In genomic region chr15:61198722-61199121, GRCh38 we compare ENCODE assay signal across 25 cellular contexts. TPM values are rescaled to one million over a fixed set of nuclear protein-coding genes. Genes with fewer than 3 reads are reported as not detected.
DNase-seq lines count a peak whose midpoint lies in the region; ATAC-seq and TF ChIP-seq lines count a peak whose summit lies in the region.
"Had no signal": no experiment of that assay in that cellular context is flagged by ENCODE, and none has a peak within 500 bp of the region (broad histone marks: within the 10 kb centered on the region; RNA-seq: fewer than 3 reads in every experiment).

No MANE protein-coding gene starts in this region.

- no peak overlapping the region for H3K4me3 Mint-ChIP-seq in GM23338
- no peak overlapping the region for H3K4me3 Mint-ChIP-seq in osteocyte (ENCODE audit: unreplicated experiment)
- no peak overlapping the region for H3K4me3 Mint-ChIP-seq in natural killer cell
- no peak overlapping the region for H3K4me3 Mint-ChIP-seq in mesothelial cell of epicardium
- H3K4me3 Mint-ChIP-seq: CD14-positive monocyte; CD8-positive, alpha-beta memory T cell; H9 had no signal

- H3K27ac ChIP-seq in GM23338 (ENCODE audit: low read depth) (no peak overlapping the region), WERI-Rb-1 (peak overlapping the region; percentile 38; the same call in 1 of the 2 replicates)
- H3K27ac ChIP-seq: Peyer's patch had no signal

- H3K27me3 Mint-ChIP-seq in GM23338 (ENCODE audit: insufficient read depth, low read depth, poor library complexity) = peaks cover 2% of the 10 kb centered on the region
- peaks cover 4% of the 10 kb centered on the region for H3K27me3 Mint-ChIP-seq in osteocyte (ENCODE audit: unreplicated experiment)
- no peaks in the 10 kb centered on the region for H3K27me3 Mint-ChIP-seq in natural killer cell (ENCODE audit: low read depth in 2 of 2)
- H3K27me3 Mint-ChIP-seq in mesothelial cell of epicardium (ENCODE audit: low read depth) = peaks cover 7% of the 10 kb centered on the region

- H3K27me3 ChIP-seq in GM23338 (ENCODE audit: insufficient read depth) (no peaks in the 10 kb centered on the region), WERI-Rb-1 (ENCODE audit: insufficient read depth, low read depth, severe bottlenecking) (no peaks in the 10 kb centered on the region)
- H3K27me3 ChIP-seq: BE2C, Peyer's patch had no signal

- ATAC-seq in GM23338 (peak; percentile 76), GM19455 (IDR thresholded peaks at IDR 0.05; ENCODE audit: unreplicated experiment) (no peak), natural killer cell (no peak)
- ATAC-seq: K562 had no signal

- no peaks in the 10 kb centered on the region for H3F3A ChIP-seq in GM23338 (replicated peaks; ENCODE audit: low read depth)

- H3K4me3 ChIP-seq in GM23338 (no peak overlapping the region), WERI-Rb-1 (ENCODE audit: low read depth, low read length) (no peak overlapping the region)
- H3K4me3 ChIP-seq: K562, Peyer's patch had no signal

- H3K4me1 Mint-ChIP-seq in GM23338 = peaks cover 30% of the 10 kb centered on the region
- H3K4me1 Mint-ChIP-seq in osteocyte (ENCODE audit: unreplicated experiment) = no peaks in the 10 kb centered on the region
- H3K4me1 Mint-ChIP-seq in natural killer cell = no peaks in the 10 kb centered on the region
- H3K4me1 Mint-ChIP-seq in mesothelial cell of epicardium = peaks cover 8% of the 10 kb centered on the region
- H3K4me1 Mint-ChIP-seq: CD14-positive monocyte; CD8-positive, alpha-beta memory T cell had no signal

- H3K36me3 ChIP-seq in GM23338 (ENCODE audit: insufficient read depth) = no peaks in the 10 kb centered on the region
- H3K36me3 ChIP-seq in WERI-Rb-1 = no peaks in the 10 kb centered on the region
- H3K36me3 ChIP-seq: BE2C, Peyer's patch had no signal

- no peaks in the 10 kb centered on the region for H3K9me3 ChIP-seq in WERI-Rb-1 (ENCODE audit: severe bottlenecking)
- H3K9me3 ChIP-seq: BE2C, Peyer's patch had no signal

- DNase-seq in GM23338 (ENCODE audit: low spot score) (peak; percentile 45), WERI-Rb-1 (peak; percentile 52), iPS-NIHi11 (ENCODE audit: low spot score) (peak; percentile 26), osteocyte (ENCODE audit: extremely low spot score, unreplicated experiment) (no peak), ecto neural progenitor cell (ENCODE audit: low spot score) (no peak), natural killer cell (no peak), mesothelial cell of epicardium (ENCODE audit: low spot score in 2 of 2, unreplicated experiment in 2 of 2) (no peak)
- DNase-seq: 8988T; ACHN; BE2C; Calu3; CD8-positive, alpha-beta memory T cell; DMS79 treated with DMSO at 0.1 percent for 48 hours; H9; Kasumi-1; MV-4-11; NCI-H1105 treated with DMSO at 0.1 percent for 48 hours; NCI-H2029; NCI-H446 treated with DMSO at 0.1 percent for 48 hours; NCI-H526; Peyer's patch; SHP77 treated with DMSO at 0.1 percent for 48 hours had no signal

- no peak overlapping the region for H3K27ac Mint-ChIP-seq in GM23338
- peak overlapping the region; percentile 4 for H3K27ac Mint-ChIP-seq in osteocyte (ENCODE audit: unreplicated experiment)
- H3K27ac Mint-ChIP-seq in natural killer cell = no peak overlapping the region
- H3K27ac Mint-ChIP-seq in mesothelial cell of epicardium = no peak overlapping the region
- H3K27ac Mint-ChIP-seq: CD14-positive monocyte had no signal

- no peak overlapping the region for H3K4me2 ChIP-seq in GM23338

- H3K9me3 Mint-ChIP-seq in GM23338 (no peaks in the 10 kb centered on the region), osteocyte (ENCODE audit: unreplicated experiment) (no peaks in the 10 kb centered on the region), natural killer cell (no peaks in the 10 kb centered on the region), mesothelial cell of epicardium (no peaks in the 10 kb centered on the region)
- H3K9me3 Mint-ChIP-seq: CD14-positive monocyte; CD8-positive, alpha-beta memory T cell; H9 had no signal

- H3K4me1 ChIP-seq in GM23338 (ENCODE audit: insufficient read depth) = peaks cover 11% of the 10 kb centered on the region
- H3K4me1 ChIP-seq: Peyer's patch had no signal

- H2AFZ ChIP-seq in GM23338 = no peak overlapping the region

- H3K79me2 ChIP-seq in GM23338 (replicated peaks; ENCODE audit: insufficient read depth) = no peaks in the 10 kb centered on the region; the same call in 1 of the 2 replicates

- no peaks in the 10 kb centered on the region for H3K36me3 Mint-ChIP-seq in GM23338 (ENCODE audit: low read depth)
- no peaks in the 10 kb centered on the region for H3K36me3 Mint-ChIP-seq in osteocyte (ENCODE audit: unreplicated experiment)
- no peaks in the 10 kb centered on the region for H3K36me3 Mint-ChIP-seq in natural killer cell
- H3K36me3 Mint-ChIP-seq in mesothelial cell of epicardium = no peaks in the 10 kb centered on the region
- H3K36me3 Mint-ChIP-seq: CD14-positive monocyte; CD8-positive, alpha-beta memory T cell had no signal

- no peaks in the 10 kb centered on the region for H3K9me2 ChIP-seq in GM23338 (ENCODE audit: insufficient read depth)

- H4K20me1 ChIP-seq in GM23338 (replicated peaks; ENCODE audit: insufficient read depth) = no peaks in the 10 kb centered on the region

- TF ChIP-seq CTCF in GM23338 (conservative IDR thresholded peaks at IDR 0.05; ENCODE audit: low read depth in 2 of 2) (no peak), WERI-Rb-1 (IDR thresholded peaks at IDR 0.05; ENCODE audit: low read depth, low read length) (no peak), osteocyte (IDR thresholded peaks at IDR 0.05) (no peak), natural killer cell (IDR thresholded peaks at IDR 0.05) (no peak), mesothelial cell of epicardium (IDR thresholded peaks at IDR 0.05; ENCODE audit: unreplicated experiment) (no peak)

- intact Hi-C loops in natural killer cell (cut with micrococcal nuclease) = no loop called here

TF ChIP-seq in GM23338, 12 proteins besides CTCF, POLR2A, EP300 and RAD21 (continues in another document):
- TF ChIP-seq REST (IDR thresholded peaks at IDR 0.05; ENCODE audit: unreplicated experiment) (no peak), JUNB (IDR thresholded peaks at IDR 0.05; ENCODE audit: unreplicated experiment) (no peak), ZNF114 (CRISPR knock-in tag; IDR thresholded peaks at IDR 0.05) (no peak), ZNF331 (CRISPR knock-in tag; IDR thresholded peaks at IDR 0.05; ENCODE audit: low read depth) (no peak), STAT1 (IDR thresholded peaks at IDR 0.05; ENCODE audit: unreplicated experiment) (no peak)

RNA-seq across cellular contexts. Expression of gene RORA, which starts 30.4 kb away (rescaled TPM):
- 12.9 and 13.6 TPM in 2 replicates for total RNA-seq in GM23338 (2014; rRNA removed; shearing (Covaris generic))
- 5.1 and 8.2 TPM in 2 replicates for polyA plus RNA-seq in GM23338 (2016; fragmentation: Nextera tagmentation; extraction: Ambion mirVana)
- 34.9 and 36.0 TPM in 2 replicates for total RNA-seq in osteocyte
- total RNA-seq in natural killer cell = 100 to 1,000 TPM; 162 to 211 (median 163) TPM
- 19.0 to 21.2 TPM (median 20.2 TPM) in 3 replicates for total RNA-seq in mesothelial cell of epicardium

Comparison
In these comparisons a context has a peak if more than half of its experiments do, and no peak if none do; other contexts are left out.
1. DNase-seq: peak in GM23338 (single experiment), WERI-Rb-1 (single experiment) and iPS-NIHi11 (single experiment); none in osteocyte (single experiment), ecto neural progenitor cell (single experiment), natural killer cell (single experiment) and mesothelial cell of epicardium (0 of 2).